ENCODE assay signal across 9 cellular contexts in genomic region chr1:26277719-26278118, GRCh38. TPM values are rescaled to one million over a fixed set of nuclear protein-coding genes. Genes with fewer than 3 reads are reported as not detected.
DNase-seq lines count a peak whose midpoint lies in the region; ATAC-seq and TF ChIP-seq lines count a peak whose summit lies in the region.
"Had no signal": no experiment of that assay in that cellular context is flagged by ENCODE, and none has a peak within 500 bp of the region (broad histone marks: within the 10 kb centered on the region; RNA-seq: fewer than 3 reads in every experiment).

No MANE protein-coding gene starts in this region.

- H3K4me2 ChIP-seq in PC-9 = no peak overlapping the region

- peaks cover 9% of the 10 kb centered on the region; the same call in 1 of the 2 replicates for H3K79me2 ChIP-seq in PC-9 (ENCODE audit: low read depth)
- H3K79me2 ChIP-seq: parathyroid adenoma had no signal

- ATAC-seq in GM18498 (IDR thresholded peaks at IDR 0.05; ENCODE audit: unreplicated experiment) (no peak), HG03342 (IDR thresholded peaks at IDR 0.05; ENCODE audit: unreplicated experiment) (no peak)

- TF ChIP-seq CTCF in CD14-positive monocyte (IDR thresholded peaks at IDR 0.05) = no peak
- no peak for TF ChIP-seq CTCF in PC-9 (conservative IDR thresholded peaks at IDR 0.05)
- no peak for TF ChIP-seq CTCF in progenitor cell of endocrine pancreas (IDR thresholded peaks at IDR 0.05; ENCODE audit: unreplicated experiment)

- H3K9me2 ChIP-seq in PC-9 (ENCODE audit: insufficient read depth) = no peaks in the 10 kb centered on the region

- H3K27me3 Mint-ChIP-seq in CD14-positive monocyte (ENCODE audit: low read depth in 3 of 3) (peaks cover 0 to 7% (median 2%) of the 10 kb centered on the region in 3 donors), progenitor cell of endocrine pancreas (no peaks in the 10 kb centered on the region)
- H3K27me3 Mint-ChIP-seq in dendritic cell treated with granulocyte-macrophage colony-stimulating factor and Interleukin-4, amounts not matched to agents 40 ng/mL and 50 ng/mL, for 4 days = no peaks in the 10 kb centered on the region

- no peak overlapping the region for H2AFZ ChIP-seq in PC-9
- H2AFZ ChIP-seq: parathyroid adenoma had no signal

- H3K4me1 Mint-ChIP-seq in CD14-positive monocyte (peaks cover 79% of the 10 kb centered on the region), progenitor cell of endocrine pancreas (ENCODE audit: low read depth) (peaks cover 36% of the 10 kb centered on the region)
- H3K4me1 Mint-ChIP-seq in dendritic cell treated with granulocyte-macrophage colony-stimulating factor and Interleukin-4, amounts not matched to agents 40 ng/mL and 50 ng/mL, for 4 days (ENCODE audit: low read depth) = peaks cover 84% of the 10 kb centered on the region

- no peaks in the 10 kb centered on the region for H3K9me3 ChIP-seq in PC-9 (ENCODE audit: insufficient read depth, low read depth)

- BruUV-seq in PC-9 (replicated peaks; lab: Mats Ljungman, UMichigan) = no TSS peak

- no peaks in the 10 kb centered on the region for H3K9me3 Mint-ChIP-seq in CD14-positive monocyte
- no peaks in the 10 kb centered on the region for H3K9me3 Mint-ChIP-seq in dendritic cell treated with granulocyte-macrophage colony-stimulating factor and Interleukin-4, amounts not matched to agents 40 ng/mL and 50 ng/mL, for 4 days
- H3K9me3 Mint-ChIP-seq in progenitor cell of endocrine pancreas (ENCODE audit: low read depth) = no peaks in the 10 kb centered on the region

- H3F3A ChIP-seq in PC-9 (ENCODE audit: insufficient read depth, low read depth) = peaks cover 57% of the 10 kb centered on the region

- H3K36me3 Mint-ChIP-seq in CD14-positive monocyte = peaks cover 46 to 61% of the 10 kb centered on the region in 2 donors
- peaks cover 72% of the 10 kb centered on the region for H3K36me3 Mint-ChIP-seq in dendritic cell treated with granulocyte-macrophage colony-stimulating factor and Interleukin-4, amounts not matched to agents 40 ng/mL and 50 ng/mL, for 4 days (ENCODE audit: low read depth)
- peaks cover 8% of the 10 kb centered on the region for H3K36me3 Mint-ChIP-seq in progenitor cell of endocrine pancreas (ENCODE audit: insufficient read depth)

- H3K27ac ChIP-seq in PC-9 = peak overlapping the region; percentile 63
- H3K27ac ChIP-seq: parathyroid adenoma had no signal

- peaks cover 14% of the 10 kb centered on the region; the same call in 1 of the 2 replicates for H3K36me3 ChIP-seq in PC-9 (ENCODE audit: low read depth)

- H3K27me3 ChIP-seq in PC-9 (ENCODE audit: insufficient read depth, low read depth) = no peaks in the 10 kb centered on the region

- H3K4me3 Mint-ChIP-seq in CD14-positive monocyte (no peak overlapping the region), progenitor cell of endocrine pancreas (ENCODE audit: low read depth) (peak overlapping the region; percentile 24)
- H3K4me3 Mint-ChIP-seq in dendritic cell treated with granulocyte-macrophage colony-stimulating factor and Interleukin-4, amounts not matched to agents 40 ng/mL and 50 ng/mL, for 4 days = no peak overlapping the region

- H3K27ac Mint-ChIP-seq in CD14-positive monocyte (peak overlapping the region; percentile 96 to 100 (median 99)), progenitor cell of endocrine pancreas (peak overlapping the region; percentile 73)
- peak overlapping the region; percentile 94 for H3K27ac Mint-ChIP-seq in dendritic cell treated with granulocyte-macrophage colony-stimulating factor and Interleukin-4, amounts not matched to agents 40 ng/mL and 50 ng/mL, for 4 days

- H3K4me3 ChIP-seq in PC-9 = no peak overlapping the region

- intact Hi-C loops in CD14-positive monocyte (cut with micrococcal nuclease) = loop anchor here in 1 of 2 donors (2.0 kb wide), 1 partner anchor 29 kb away; the partner anchor contains the start of gene UBXN11
- intact Hi-C loops in PC-9 (cut with micrococcal nuclease; ENCODE audit: unreplicated experiment) = loop anchor here (2.0 to 5.0 kb wide), 5 partner anchors 25 to 240 kb away; partner anchors contain the start of gene PDIK1L
- intact Hi-C loops in dendritic cell treated with granulocyte-macrophage colony-stimulating factor and Interleukin-4, amounts not matched to agents 40 ng/mL and 50 ng/mL, for 4 days (cut with micrococcal nuclease) = loop anchor here (1.0 to 10.0 kb wide), 2 partner anchors 10 to 117 kb away; no protein-coding TSS in a partner anchor

- POLR2A ChIA-PET in PC-9 (lab: Charles Lee; ENCODE audit: unreplicated experiment) = no interaction called here

- 0 out of 2 replicates have a peak, but pooled peaks cover 3% of the 10 kb centered on the region for H4K20me1 ChIP-seq in PC-9 (ENCODE audit: insufficient read depth)

- CTCF ChIA-PET in PC-9 (lab: Charles Lee) = no interaction called here

- DNase-seq in CD14-positive monocyte (ENCODE audit: low spot score) (no peak), PC-9 (no peak), progenitor cell of endocrine pancreas (ENCODE audit: low spot score, unreplicated experiment) (no peak), hippocampal formation (lab: John Stamatoyannopoulos, UW) (no peak)
- no peak for DNase-seq in stimulated activated CD4-positive, alpha-beta T cell treated with anti-CD3 and anti-CD28 coated beads, Interleukin-12 subunit alpha, Interleukin-12 subunit beta, amount 100 ng/mL, for 4 hours

- H3K4me1 ChIP-seq in PC-9 (replicated peaks; ENCODE audit: insufficient read depth) = peaks cover 61% of the 10 kb centered on the region

RNA-seq across cellular contexts. Expression of gene SH3BGRL3, which starts 2.2 kb away (rescaled TPM):
- polyA plus RNA-seq in CD14-positive monocyte = 1,000 to 10,000 TPM; 1,706 to 1,744 TPM
- total RNA-seq in PC-9 (2021) (168 and 206 TPM in 2 replicates), progenitor cell of endocrine pancreas (63.8 and 66.6 TPM in 2 replicates)

RNA-seq across cellular contexts. Expression of gene UBXN11, which starts 28.7 kb away (rescaled TPM):
- 10 to 100 TPM; 48.0 to 52.1 TPM for polyA plus RNA-seq in CD14-positive monocyte
- 57.2 and 59.9 TPM in 2 replicates for total RNA-seq in PC-9 (2021)
- total RNA-seq in progenitor cell of endocrine pancreas = 47.8 and 48.9 TPM in 2 replicates

RNA-seq across cellular contexts. Expression of gene CD52, which starts 40.0 kb away (rescaled TPM):
- polyA plus RNA-seq in CD14-positive monocyte = 1,000 to 10,000 TPM; 2,617 to 4,047 TPM
- total RNA-seq in PC-9 (2021) = 1.2 TPM in 1 of 2 replicates, not detected in the other
- 0.89 and 1.8 TPM in 2 replicates for total RNA-seq in progenitor cell of endocrine pancreas

RNA-seq across cellular contexts. Expression of gene CEP85, which starts 43.7 kb away (rescaled TPM):
- 10 to 100 TPM in 1 of 2 donors, 1 to 10 TPM in 1; 8.2 to 10.9 TPM for polyA plus RNA-seq in CD14-positive monocyte
- total RNA-seq in PC-9 (2021) (34.0 and 42.5 TPM in 2 replicates), progenitor cell of endocrine pancreas (20.8 and 21.3 TPM in 2 replicates)
